ENCODE assay signal across 10 cellular contexts in genomic region chr11:32890843-32891656, GRCh38. TPM values are rescaled to one million over a fixed set of nuclear protein-coding genes. Genes with fewer than 3 reads are reported as not detected.
A peak's percentile ranks its signal among the peaks of the same experiment; 100 is the strongest.
DNase-seq lines count a peak whose midpoint lies in the region; ATAC-seq and TF ChIP-seq lines count a peak whose summit lies in the region.
"Had no signal": no experiment of that assay in that cellular context is flagged by ENCODE, and none has a peak within 500 bp of the region (broad histone marks: within the 10 kb centered on the region; RNA-seq: fewer than 3 reads in every experiment).

No MANE protein-coding gene starts in this region.

- no peak for TF ChIP-seq RAD21 in IMR-90 (IDR thresholded peaks at IDR 0.05; ENCODE audit: low read length)

- H2AFZ ChIP-seq in IMR-90 (replicated peaks; ENCODE audit: low read length, poor library complexity) (no peak overlapping the region), mesenchymal stem cell (ENCODE audit: low read depth, low read length) (no peak overlapping the region)

- no peak overlapping the region for H4K5ac ChIP-seq in IMR-90 (ENCODE audit: low read depth, low read length)

- H3K27me3 ChIP-seq in IMR-90 (ENCODE audit: control insufficient read depth, insufficient read depth, low read length) (0 out of 2 replicates have a peak, but pooled peaks cover 1% of the 10 kb centered on the region), mesenchymal stem cell (ENCODE audit: control insufficient read depth in 1 of 2, insufficient read depth in 1 of 2, low read length in 2 of 2) (no peaks in the 10 kb centered on the region)

- no peak overlapping the region for H3K14ac ChIP-seq in IMR-90 (replicated peaks; ENCODE audit: low read depth, low read length)
- H3K14ac ChIP-seq in mesenchymal stem cell (ENCODE audit: low read length in 2 of 2): no peak overlapping the region

- TF ChIP-seq POLR2A in IMR-90 (IDR thresholded peaks at IDR 0.05; ENCODE audit: low read depth, low read length): no peak

- H3K27me3 Mint-ChIP-seq in activated B cell treated with CpG ODN at 0.5 μM for 24 hours: no peaks in the 10 kb centered on the region

- H3K9me3 Mint-ChIP-seq in activated B cell treated with CpG ODN at 0.5 μM for 24 hours: no peaks in the 10 kb centered on the region

- BruUV-seq in IMR-90 (replicated peaks; lab: Mats Ljungman, UMichigan): no TSS peak

- H3K27ac ChIP-seq in IMR-90 (ENCODE audit: insufficient read depth, low read length): no peak overlapping the region
- H3K27ac ChIP-seq in mesenchymal stem cell (ENCODE audit: low read length, poor library complexity, severe bottlenecking): no peak overlapping the region

- no peak overlapping the region for H2BK120ac ChIP-seq in IMR-90 (ENCODE audit: low read depth, low read length)
- H2BK120ac ChIP-seq in mesenchymal stem cell (ENCODE audit: low read depth, low read length): no peak overlapping the region

- H3K4me1 ChIP-seq in IMR-90 (ENCODE audit: control insufficient read depth, insufficient read depth, low read length) (peaks cover 2% of the 10 kb centered on the region; the same call in 1 of the 2 replicates), mesenchymal stem cell (ENCODE audit: control insufficient read depth, insufficient read depth, low read depth, low read length) (peaks cover 6% of the 10 kb centered on the region)

- no peak for TF ChIP-seq CTCF in IMR-90 (conservative IDR thresholded peaks at IDR 0.05; ENCODE audit: low read depth, low read length)
- no peak for TF ChIP-seq CTCF in activated B cell treated with CpG ODN at 0.5 μM for 24 hours (IDR thresholded peaks at IDR 0.05)

- H3K4me2 ChIP-seq in IMR-90 (ENCODE audit: low read depth, low read length): no peak overlapping the region
- no peak overlapping the region for H3K4me2 ChIP-seq in mesenchymal stem cell (ENCODE audit: low read length, poor library complexity, severe bottlenecking)

- no peaks in the 10 kb centered on the region for H4K20me1 ChIP-seq in IMR-90 (ENCODE audit: insufficient read depth, low read length)

- H3K18ac ChIP-seq in IMR-90 (ENCODE audit: low read depth, low read length) (no peak overlapping the region), mesenchymal stem cell (ENCODE audit: low read depth in 1 of 2, low read length in 2 of 2) (no peak overlapping the region)

- dilution Hi-C loops in IMR-90 (cut with HindIII; ENCODE audit: low sequenced_read_pairs, unreplicated experiment): no loop called here

- H3K9me3 ChIP-seq in IMR-90 (ENCODE audit: control insufficient read depth, insufficient read depth, low read length) (no peaks in the 10 kb centered on the region), mesenchymal stem cell (ENCODE audit: control insufficient read depth, low read length) (no peaks in the 10 kb centered on the region)

- CTCF ChIA-PET in IMR-90 (lab: Yijun Ruan, JAX) (interaction anchor here (1.3 kb wide), 1 partner anchor 75 kb away, joined by 3 read pairs; no protein-coding TSS in a partner anchor), activated B cell treated with CpG ODN at 0.5 μM for 24 hours (lab: Charles Lee) (no interaction called here)

- H2BK12ac ChIP-seq in mesenchymal stem cell (ENCODE audit: low read length in 2 of 2): no peak overlapping the region

- H3K4ac ChIP-seq in IMR-90 (ENCODE audit: low read depth, low read length): no peak overlapping the region
- H3K4ac ChIP-seq in mesenchymal stem cell (ENCODE audit: low read depth in 1 of 2, low read length in 2 of 2): no peak overlapping the region

- H4K8ac ChIP-seq in IMR-90 (ENCODE audit: low read depth in 2 of 2, low read length in 2 of 2) (no peak overlapping the region; a peak in 1 of 4 replicates), mesenchymal stem cell (ENCODE audit: low read length) (no peak overlapping the region)

- H3K79me1 ChIP-seq in IMR-90 (ENCODE audit: low read depth in 1 of 2, low read length in 2 of 2) (peaks cover 6 to 21% of the 10 kb centered on the region in 2 experiments; a peak in 3 of 4 replicates), mesenchymal stem cell (replicated peaks; ENCODE audit: low read length, poor library complexity, severe bottlenecking) (peaks cover 8% of the 10 kb centered on the region)

- H3K27ac Mint-ChIP-seq in activated B cell treated with CpG ODN at 0.5 μM for 24 hours: peak overlapping the region; percentile 91

- intact Hi-C loops in IMR-90 (cut with micrococcal nuclease) (loop anchor here (5.0 kb wide), 2 partner anchors 84 to 171 kb away; no protein-coding TSS in a partner anchor), activated B cell treated with CpG ODN at 0.5 μM for 24 hours (cut with micrococcal nuclease) (loop anchor here (5.0 to 10.0 kb wide), 2 partner anchors 844 to 1546 kb away; partner anchors contain the start of genes CAT and CD59)

- ATAC-seq in IMR-90 (ENCODE audit: low read depth): no peak
- no peak for ATAC-seq in activated B cell treated with CpG ODN at 0.5 μM for 24 hours (ENCODE audit: low read depth)
- no peak for ATAC-seq in HG03460 (IDR thresholded peaks at IDR 0.05; ENCODE audit: unreplicated experiment)
- ATAC-seq in activated CD4-positive, CD25-positive, alpha-beta regulatory T cell treated with anti-CD3 and anti-CD28 coated beads, Interleukin-2, amount 50 U/mL, for 24 hours: no peak

- no peak overlapping the region for H4K91ac ChIP-seq in IMR-90 (ENCODE audit: insufficient read depth, low read depth, low read length)
- H4K91ac ChIP-seq in mesenchymal stem cell (ENCODE audit: low read length): no peak overlapping the region

- no peak overlapping the region for H3K4me3 ChIP-seq in IMR-90 (ENCODE audit: insufficient read depth, low read depth, low read length)
- H3K4me3 ChIP-seq in mesenchymal stem cell (ENCODE audit: insufficient read depth in 1 of 2, low read depth in 1 of 2, low read length in 2 of 2): peak overlapping the region in 1 of 2 experiments; percentile 90

- peaks cover 3% of the 10 kb centered on the region for H3K36me3 Mint-ChIP-seq in activated B cell treated with CpG ODN at 0.5 μM for 24 hours (ENCODE audit: low read depth)

- in situ Hi-C loops in IMR-90 (cut with MboI; ENCODE audit: low sequenced_read_pairs): no loop called here

- POLR2A ChIA-PET in IMR-90 (lab: Charles Lee; ENCODE audit: unreplicated experiment): no interaction called here
- POLR2A ChIA-PET in activated B cell treated with CpG ODN at 0.5 μM for 24 hours (lab: Charles Lee): interaction anchor here (1.4 to 1.6 kb wide), 2 partner anchors 25 to 148 kb away, joined by 3 to 12 read pairs; partner anchors contain the start of gene TCP11L1

- peak; percentile 65 for DNase-seq in DMS153 treated with DMSO at 0.1 percent for 48 hours (lab: John Stamatoyannopoulos, UW; ENCODE audit: unreplicated experiment)
- no peak for DNase-seq in IMR-90
- no peak for DNase-seq in activated B cell treated with CpG ODN at 0.5 μM for 24 hours
- DNase-seq in mesenchymal stem cell: no peak
- no peak for DNase-seq in activated effector memory CD4-positive, alpha-beta T cell treated with Interleukin-2 at 50 U/mL for 16 hours
- DNase-seq in NCI-H226: no peak
- DNase-seq: aorta, left ventricle myocardium superior had no signal

- no peaks in the 10 kb centered on the region for H3K9me1 ChIP-seq in IMR-90 (ENCODE audit: insufficient read depth, low read length)

- H2BK15ac ChIP-seq in IMR-90 (ENCODE audit: low read depth, low read length) (no peak overlapping the region), mesenchymal stem cell (ENCODE audit: low read depth, poor library complexity, severe bottlenecking) (no peak overlapping the region)

- H3K4me1 Mint-ChIP-seq in activated B cell treated with CpG ODN at 0.5 μM for 24 hours: peaks cover 30% of the 10 kb centered on the region

- peak overlapping the region; percentile 86 for H3K4me3 Mint-ChIP-seq in activated B cell treated with CpG ODN at 0.5 μM for 24 hours

- H2BK5ac ChIP-seq in IMR-90 (ENCODE audit: low read depth, low read length, poor library complexity, severe bottlenecking) (no peak overlapping the region), mesenchymal stem cell (ENCODE audit: low read depth, low read length, poor library complexity, severe bottlenecking) (no peak overlapping the region)

- H3K36me3 ChIP-seq in IMR-90 (ENCODE audit: control insufficient read depth, insufficient read depth, low read length): no peaks in the 10 kb centered on the region
- H3K36me3 ChIP-seq in mesenchymal stem cell (ENCODE audit: control insufficient read depth in 1 of 2, insufficient read depth in 2 of 2, low read depth in 1 of 2, low read length in 2 of 2): no peaks in the 10 kb centered on the region

- H2AK9ac ChIP-seq in IMR-90 (replicated peaks; ENCODE audit: low read depth, low read length, poor library complexity): no peak overlapping the region

- H3K23ac ChIP-seq in IMR-90 (ENCODE audit: low read depth, low read length) (no peak overlapping the region), mesenchymal stem cell (ENCODE audit: low read length in 2 of 2) (no peak overlapping the region)

- H2BK20ac ChIP-seq in IMR-90 (ENCODE audit: low read depth, low read length): no peak overlapping the region

- no peak overlapping the region for H3K56ac ChIP-seq in IMR-90 (ENCODE audit: extremely low read depth, insufficient read depth, low read length)

- H2AK5ac ChIP-seq in IMR-90 (ENCODE audit: low read depth, low read length) (no peak overlapping the region), mesenchymal stem cell (ENCODE audit: low read length, severe bottlenecking) (no peak overlapping the region)

- peak overlapping the region; percentile 10; the same call in 1 of the 2 replicates for H3K9ac ChIP-seq in IMR-90 (ENCODE audit: low read depth, low read length)
- peak overlapping the region; percentile 93 for H3K9ac ChIP-seq in mesenchymal stem cell (ENCODE audit: low read length)

- 80% methylated on average over 1 of the region's 11 CpGs; no CpG with 5 or more reads in 1 of the 2 experiments for WGBS in IMR-90 (ENCODE audit: extremely low coverage in 2 of 2, insufficient read length in 1 of 2), 2 experiments
- WGBS in mesenchymal stem cell: 40% methylated on average over 10 of the region's 11 CpGs

TF ChIP-seq in IMR-90, 13 proteins besides CTCF, POLR2A, EP300 and RAD21 (continues in another document):
- no peak for TF ChIP-seq MAZ (IDR thresholded peaks at IDR 0.05; ENCODE audit: borderline replicate concordance, low read depth, low read length)
- no peak for TF ChIP-seq MXI1 (IDR thresholded peaks at IDR 0.05; ENCODE audit: borderline replicate concordance, low read depth, low read length)
- no peak for TF ChIP-seq CHD1 (IDR thresholded peaks at IDR 0.05; ENCODE audit: low read depth, low read length)
- TF ChIP-seq BHLHE40 (IDR thresholded peaks at IDR 0.05; ENCODE audit: low read depth, low read length): no peak
- no peak for TF ChIP-seq RFX5 (IDR thresholded peaks at IDR 0.05; ENCODE audit: low read depth, low read length)
- no peak for TF ChIP-seq MAFK (IDR thresholded peaks at IDR 0.05; ENCODE audit: low read depth, low read length)
- no peak for TF ChIP-seq RCOR1 (IDR thresholded peaks at IDR 0.05; ENCODE audit: insufficient replicate concordance, low read length)

RNA-seq across cellular contexts. Expression of gene QSER1, which starts 1.6 kb away (rescaled TPM):
- total RNA-seq in IMR-90 (2012; rRNA removed) (15.6 and 21.1 TPM in 2 replicates), activated B cell treated with CpG ODN at 0.5 μM for 24 hours (13.4 and 15.1 TPM in 2 replicates)
- polyA plus RNA-seq in IMR-90 (2012; rRNA removed): 5.3 and 5.9 TPM in 2 replicates
- polyA plus RNA-seq in IMR-90 (2012; cell fraction: cytosol; rRNA removed): 1.2 and 4.4 TPM in 2 replicates
- polyA plus RNA-seq in IMR-90 (2012; cell fraction: nucleus; rRNA removed; ENCODE audit: low replicate concordance): 1.4 and 12.8 TPM in 2 replicates
- polyA plus RNA-seq in mesenchymal stem cell (2013, experiment 1 of 2): 12.6 TPM
- 12.4 TPM for polyA plus RNA-seq in mesenchymal stem cell (2013, experiment 2 of 2)
